19 cellular contexts compared by ENCODE assay signal in the genomic region with DNA sequence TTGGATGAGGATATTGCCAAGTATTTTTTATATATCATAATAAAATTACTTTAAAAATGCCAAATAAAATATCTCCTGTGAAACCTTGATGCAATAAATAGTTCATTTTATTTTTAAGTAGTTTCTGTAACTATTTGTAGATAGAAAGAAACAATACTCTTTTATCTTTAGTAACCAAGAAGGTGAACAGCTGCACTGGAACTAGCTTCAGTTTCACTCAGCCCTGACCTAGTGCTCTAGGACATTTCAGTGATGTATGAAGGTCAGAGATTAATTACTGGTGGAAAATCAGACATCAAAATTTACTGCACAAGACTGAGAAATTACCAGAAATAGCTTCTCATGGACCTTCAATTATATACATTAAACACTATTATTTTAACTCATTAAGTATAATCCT.
DNase-seq lines count a peak whose midpoint lies in the region; ATAC-seq and TF ChIP-seq lines count a peak whose summit lies in the region.
"Had no signal": no experiment of that assay in that cellular context is flagged by ENCODE, and none has a peak within 500 bp of the region (broad histone marks: within the 10 kb centered on the region; RNA-seq: fewer than 3 reads in every experiment).

No MANE protein-coding gene starts in this region.

- no peak for TF ChIP-seq CTCF in GM20000 (IDR thresholded peaks at IDR 0.05; ENCODE audit: extremely low read depth, missing control alignments)

- H3K36me3 Mint-ChIP-seq in stimulated activated effector memory CD8-positive, alpha-beta T cell treated with anti-CD3 and anti-CD28 coated beads, Interleukin-12 subunit alpha, Interleukin-12 subunit beta, amount 100 ng/mL, for 72 hours, result no peaks in the 10 kb centered on the region
- H3K36me3 Mint-ChIP-seq: CD4-positive, alpha-beta memory T cell; natural killer cell treated with Interleukin-12 subunit alpha and Interleukin-12 subunit beta and Interleukin-15 and Interleukin-18, amount 100 ng/mL, for 72 hours had no signal

- DNase-seq in GM20000 (ENCODE audit: low spot score) (peak; percentile 17), NCI-H1436 (lab: John Stamatoyannopoulos, UW) (no peak), Kasumi-1 (lab: John Stamatoyannopoulos, UW) (no peak)
- DNase-seq in activated naive CD4-positive, alpha-beta T cell treated with anti-CD3 and anti-CD28 coated beads, Interleukin-2, amount 50 U/mL, for 16 hours, result no peak
- DNase-seq in stimulated activated effector memory CD8-positive, alpha-beta T cell treated with anti-CD3 and anti-CD28 coated beads, Interleukin-12 subunit alpha, Interleukin-12 subunit beta, amount 100 ng/mL, for 72 hours (ENCODE audit: low spot score in 2 of 2), result no peak
- DNase-seq: activated CD4-positive, alpha-beta T cell treated with anti-CD3 and anti-CD28 coated beads for 48 hours; activated gamma-delta T cell treated with Interleukin-2 at 50 U/mL for 16 hours; amygdala; CD4-positive, alpha-beta memory T cell; DND-41; effector memory CD4-positive, alpha-beta T cell; heart right ventricle; NCI-H446 treated with DMSO at 0.1 percent for 48 hours; testis had no signal

- no peaks in the 10 kb centered on the region for H3K4me1 Mint-ChIP-seq in stimulated activated effector memory CD8-positive, alpha-beta T cell treated with anti-CD3 and anti-CD28 coated beads, Interleukin-12 subunit alpha, Interleukin-12 subunit beta, amount 100 ng/mL, for 72 hours
- H3K4me1 Mint-ChIP-seq: CD4-positive, alpha-beta memory T cell; central memory CD8-positive, alpha-beta T cell had no signal

- no peak overlapping the region for H3K27ac Mint-ChIP-seq in stimulated activated effector memory CD8-positive, alpha-beta T cell treated with anti-CD3 and anti-CD28 coated beads, Interleukin-12 subunit alpha, Interleukin-12 subunit beta, amount 100 ng/mL, for 72 hours
- H3K27ac Mint-ChIP-seq: CD4-positive, alpha-beta memory T cell; natural killer cell treated with Interleukin-12 subunit alpha and Interleukin-12 subunit beta and Interleukin-15 and Interleukin-18, amount 100 ng/mL, for 72 hours had no signal

- H3K4me3 Mint-ChIP-seq in stimulated activated effector memory CD8-positive, alpha-beta T cell treated with anti-CD3 and anti-CD28 coated beads, Interleukin-12 subunit alpha, Interleukin-12 subunit beta, amount 100 ng/mL, for 72 hours, result no peak overlapping the region
- H3K4me3 Mint-ChIP-seq: CD4-positive, alpha-beta memory T cell; central memory CD8-positive, alpha-beta T cell; natural killer cell treated with Interleukin-12 subunit alpha and Interleukin-12 subunit beta and Interleukin-15 and Interleukin-18, amount 100 ng/mL, for 72 hours had no signal

- peak; percentile 83 for ATAC-seq in GM18519 (IDR thresholded peaks at IDR 0.05; ENCODE audit: low FRiP score, unreplicated experiment)
- ATAC-seq in HG02798 (IDR thresholded peaks at IDR 0.05; ENCODE audit: poor library complexity, unreplicated experiment), result peak; percentile 80
- ATAC-seq in HG03460 (IDR thresholded peaks at IDR 0.05; ENCODE audit: unreplicated experiment), result peak; percentile 62
- ATAC-seq in stimulated activated effector memory CD8-positive, alpha-beta T cell treated with anti-CD3 and anti-CD28 coated beads, Interleukin-12 subunit alpha, Interleukin-12 subunit beta, amount 100 ng/mL, for 72 hours, result no peak
- ATAC-seq: heart right ventricle; natural killer cell treated with Interleukin-12 subunit alpha and Interleukin-12 subunit beta and Interleukin-15 and Interleukin-18, amount 100 ng/mL, for 72 hours had no signal

- H3K9me3 Mint-ChIP-seq in stimulated activated effector memory CD8-positive, alpha-beta T cell treated with anti-CD3 and anti-CD28 coated beads, Interleukin-12 subunit alpha, Interleukin-12 subunit beta, amount 100 ng/mL, for 72 hours, result peaks cover 19% of the 10 kb centered on the region
